Comparison of ENCODE assay signal across 9 cellular contexts in genomic region chr17:45270828-45271418, GRCh38. TPM values are rescaled to one million over a fixed set of nuclear protein-coding genes. Genes with fewer than 3 reads are reported as not detected.
A peak's percentile ranks its signal among the peaks of the same experiment; 100 is the strongest.
DNase-seq lines count a peak whose midpoint lies in the region; ATAC-seq and TF ChIP-seq lines count a peak whose summit lies in the region.
"Had no signal": no experiment of that assay in that cellular context is flagged by ENCODE, and none has a peak within 500 bp of the region (broad histone marks: within the 10 kb centered on the region; RNA-seq: fewer than 3 reads in every experiment).

No MANE protein-coding gene starts in this region.

- peaks cover 42% of the 10 kb centered on the region for H3K36me3 Mint-ChIP-seq in Caco-2 (ENCODE audit: insufficient read depth, unreplicated experiment)
- peaks cover 0 to 43% (median 4%) of the 10 kb centered on the region in 3 donors for H3K36me3 Mint-ChIP-seq in immature natural killer cell
- H3K36me3 Mint-ChIP-seq in stimulated activated naive B cell treated with anti-CD40 and anti-IgM and Interleukin-4, amounts not matched to agents 10 μg/mL and 1 μg/mL and 100 μg/mL, for 72 hours, result peaks cover 64 to 69% of the 10 kb centered on the region in 2 donors

- ATAC-seq in stimulated activated naive B cell treated with anti-CD40 and anti-IgM and Interleukin-4, amounts not matched to agents 10 μg/mL and 1 μg/mL and 100 μg/mL, for 72 hours (replicated peaks), result peak; percentile 33 to 41
- ATAC-seq in HG02840 (IDR thresholded peaks at IDR 0.05; ENCODE audit: low FRiP score, unreplicated experiment), result no peak

- H3K27ac Mint-ChIP-seq in Caco-2 (ENCODE audit: unreplicated experiment) (no peak overlapping the region), immature natural killer cell (no peak overlapping the region)
- H3K27ac Mint-ChIP-seq in stimulated activated naive B cell treated with anti-CD40 and anti-IgM and Interleukin-4, amounts not matched to agents 10 μg/mL and 1 μg/mL and 100 μg/mL, for 72 hours, result peak overlapping the region; percentile 82

- H3K9me3 Mint-ChIP-seq in Caco-2 (ENCODE audit: unreplicated experiment) (no peaks in the 10 kb centered on the region), immature natural killer cell (no peaks in the 10 kb centered on the region)
- H3K9me3 Mint-ChIP-seq in stimulated activated naive B cell treated with anti-CD40 and anti-IgM and Interleukin-4, amounts not matched to agents 10 μg/mL and 1 μg/mL and 100 μg/mL, for 72 hours, result no peaks in the 10 kb centered on the region

- no peaks in the 10 kb centered on the region; the same call in none of the 2 replicates for H3K36me3 ChIP-seq in Caco-2 (ENCODE audit: control insufficient read depth, insufficient read depth, low read length)

- no TSS peak for BruUV-seq in Caco-2 (replicated peaks; lab: Mats Ljungman, UMichigan)

- POLR2A ChIA-PET in Caco-2 (lab: Charles Lee), result no interaction called here

- H3K27me3 ChIP-seq in Caco-2 (replicated peaks; ENCODE audit: control insufficient read depth, insufficient read depth, low read length), result no peaks in the 10 kb centered on the region

- no peak overlapping the region for H3K4me3 Mint-ChIP-seq in Caco-2 (ENCODE audit: unreplicated experiment)
- H3K4me3 Mint-ChIP-seq in immature natural killer cell, result no peak overlapping the region
- H3K4me3 Mint-ChIP-seq in stimulated activated naive B cell treated with anti-CD40 and anti-IgM and Interleukin-4, amounts not matched to agents 10 μg/mL and 1 μg/mL and 100 μg/mL, for 72 hours, result peak overlapping the region; percentile 43 to 44

- H3K4me1 ChIP-seq in Caco-2, result peaks cover 2% of the 10 kb centered on the region; the same call in 1 of the 2 replicates

- TF ChIP-seq POLR2A in NB4 (IDR thresholded peaks at IDR 0.05; ENCODE audit: extremely low read depth, insufficient read length), result no peak

- peak in 1 of 2 experiments; percentile 51 for DNase-seq in Caco-2
- DNase-seq in NB4 (ENCODE audit: low read depth), result peak; percentile 57
- peak; percentile 37 for DNase-seq in activated T-helper 9 cell treated with anti-CD3 and anti-CD28 coated beads, Interleukin-2, amount 50 U/mL, for 16 hours (ENCODE audit: low read depth)
- DNase-seq in immature natural killer cell, result peak; percentile 25 to 34 (median 30)
- DNase-seq in stimulated activated naive B cell treated with anti-CD40 and anti-IgM and Interleukin-4, amounts not matched to agents 10 μg/mL and 1 μg/mL and 100 μg/mL, for 72 hours, result no peak
- DNase-seq in NCI-H1417 (lab: John Stamatoyannopoulos, UW), result no peak
- DNase-seq in globus pallidus (ENCODE audit: low spot score), result no peak

- H3K4me3 ChIP-seq in Caco-2 (ENCODE audit: low read depth, low read length), result no peak overlapping the region
- no peak overlapping the region for H3K4me3 ChIP-seq in NB4 (ENCODE audit: low read depth, low read length)

- CTCF ChIA-PET in Caco-2 (lab: Charles Lee), result interaction anchor here (0.7 to 1.1 kb wide), 2 partner anchors 51 to 155 kb away, joined by 3 to 4 read pairs; no protein-coding TSS in a partner anchor

- H3K27me3 Mint-ChIP-seq in Caco-2 (ENCODE audit: insufficient read depth, unreplicated experiment) (no peaks in the 10 kb centered on the region), immature natural killer cell (ENCODE audit: low read depth in 3 of 3) (peaks cover 0 to 1% (median 0%) of the 10 kb centered on the region in 3 donors)
- H3K27me3 Mint-ChIP-seq in stimulated activated naive B cell treated with anti-CD40 and anti-IgM and Interleukin-4, amounts not matched to agents 10 μg/mL and 1 μg/mL and 100 μg/mL, for 72 hours, result no peaks in the 10 kb centered on the region

- no peaks in the 10 kb centered on the region for H3K9me3 ChIP-seq in Caco-2

- intact Hi-C loops in Caco-2 (cut with micrococcal nuclease; ENCODE audit: unreplicated experiment), result no loop called here

- H3K4me1 Mint-ChIP-seq in Caco-2 (ENCODE audit: low read depth, unreplicated experiment), result no peaks in the 10 kb centered on the region
- H3K4me1 Mint-ChIP-seq in immature natural killer cell, result no peaks in the 10 kb centered on the region
- H3K4me1 Mint-ChIP-seq in stimulated activated naive B cell treated with anti-CD40 and anti-IgM and Interleukin-4, amounts not matched to agents 10 μg/mL and 1 μg/mL and 100 μg/mL, for 72 hours, result peaks cover 31 to 62% of the 10 kb centered on the region in 2 donors

- TF ChIP-seq CTCF in Caco-2 (IDR thresholded peaks at IDR 0.05; ENCODE audit: insufficient read depth in 1 of 2, low read depth in 1 of 2, low read length in 1 of 2, severe bottlenecking in 1 of 2, unreplicated experiment in 1 of 2) (peak; percentile 56 to 58), NB4 (IDR thresholded peaks at IDR 0.05; ENCODE audit: low read depth, low read length) (peak; percentile 80)

RNA-seq across cellular contexts. Expression of gene SPATA32, which starts 9.0 kb away (rescaled TPM):
- total RNA-seq in Caco-2 (2022), result not detected in 2 replicates
- polyA plus RNA-seq in immature natural killer cell, result under 1 TPM in 1 of 3 donors, not detected in 2; 0.16 TPM
- total RNA-seq: HT1080 had no signal

RNA-seq across cellular contexts. Expression of gene MAP3K14, which starts 45.9 kb away (rescaled TPM):
- total RNA-seq in Caco-2 (2022), result 10.0 and 11.7 TPM in 2 replicates
- 1 to 10 TPM; 1.0 to 3.4 (median 3.0) TPM for polyA plus RNA-seq in immature natural killer cell

RNA-seq across cellular contexts. Expression of gene FMNL1, which starts 49.2 kb away (rescaled TPM):
- total RNA-seq in Caco-2 (2022), result 2.8 and 3.0 TPM in 2 replicates
- polyA plus RNA-seq in immature natural killer cell, result 10 to 100 TPM; 17.6 to 66.7 (median 25.3) TPM

Comparison
In these comparisons a context has a peak if more than half of its experiments do, and no peak if none do; other contexts are left out.
1. DNase-seq: peak in NB4 (single experiment), activated T-helper 9 cell treated with anti-CD3 and anti-CD28 coated beads, Interleukin-2, amount 50 U/mL, for 16 hours (single experiment) and immature natural killer cell (3 of 3); none in stimulated activated naive B cell treated with anti-CD40 and anti-IgM and Interleukin-4, amounts not matched to agents 10 μg/mL and 1 μg/mL and 100 μg/mL, for 72 hours (single experiment), NCI-H1417 (0 of 3) and globus pallidus (single experiment).
2. H3K4me3 Mint-ChIP-seq: peak in stimulated activated naive B cell treated with anti-CD40 and anti-IgM and Interleukin-4, amounts not matched to agents 10 μg/mL and 1 μg/mL and 100 μg/mL, for 72 hours (2 of 2); none in Caco-2 (single experiment) and immature natural killer cell (0 of 5).